ENCODE assay signal across 25 cellular contexts in genomic region chr18:9604348-9604747, GRCh38. TPM values are rescaled to one million over a fixed set of nuclear protein-coding genes. Genes with fewer than 3 reads are reported as not detected.
DNase-seq lines count a peak whose midpoint lies in the region; ATAC-seq, FAIRE-seq and TF ChIP-seq lines count a peak whose summit lies in the region.
"Had no signal": no experiment of that assay in that cellular context is flagged by ENCODE, and none has a peak within 500 bp of the region (broad histone marks: within the 10 kb centered on the region; RNA-seq: fewer than 3 reads in every experiment).

No MANE protein-coding gene starts in this region.

- intact Hi-C loops in Right ventricle myocardium superior (cut with DNase I) (no loop called here), heart right ventricle (cut with DNase I) (no loop called here)

- no peak for TF ChIP-seq CTCF in heart right ventricle (IDR thresholded peaks at IDR 0.05)

- H3K27ac Mint-ChIP-seq in immature natural killer cell = peak overlapping the region in 1 of 6 donors; percentile 4
- H3K27ac Mint-ChIP-seq: CD4-positive, alpha-beta T cell had no signal

- no peak for TF ChIP-seq POLR2A in GM12891 (IDR thresholded peaks at IDR 0.05; ENCODE audit: low read depth, low read length)

- H3K36me3 ChIP-seq in heart right ventricle = peaks cover 0 to 19% (median 0%) of the 10 kb centered on the region in 9 donors

- H3K4me3 ChIP-seq in heart right ventricle = no peak overlapping the region
- H3K4me3 ChIP-seq: BLaER1 treated with 17β-estradiol and CSF1 and Interleukin-3, amounts not matched to agents 10 nM and 100 nM; MG63; SK-N-MC had no signal

- H3K4me1 Mint-ChIP-seq in immature natural killer cell = peaks cover 15 to 45% of the 10 kb centered on the region in 2 donors

- H3K27me3 ChIP-seq in heart right ventricle = no peaks in the 10 kb centered on the region
- H3K27me3 ChIP-seq: BLaER1 treated with 17β-estradiol and CSF1 and Interleukin-3, amounts not matched to agents 10 nM and 100 nM; MG63 had no signal

- no peak overlapping the region for H3K27ac ChIP-seq in heart right ventricle
- H3K27ac ChIP-seq: BLaER1 treated with 17β-estradiol and CSF1 and Interleukin-3, amounts not matched to agents 10 nM and 100 nM; RWPE1; SK-N-MC had no signal

- DNase-seq in Right ventricle myocardium superior = no peak
- no peak for DNase-seq in heart right ventricle
- peak; percentile 20 for DNase-seq in RPMI7951 (ENCODE audit: low read depth)
- peak; percentile 30 for DNase-seq in fibroblast of peridontal ligament (ENCODE audit: extremely low read depth)
- no peak for DNase-seq in cortex of kidney (lab: John Stamatoyannopoulos, UW)
- no peak for DNase-seq in GM12891 (ENCODE audit: insufficient read length, low spot score)
- DNase-seq in immature natural killer cell = no peak
- no peak for DNase-seq in MV-4-11 (lab: John Stamatoyannopoulos, UW)
- DNase-seq: CD4-positive, alpha-beta T cell; COR-L47; DMS53; GDM1; MG63; NCI-H1417; NCI-H1694 treated with DMSO at 0.1 percent for 48 hours; NCI-H2081; NCI-H2227 treated with DMSO at 0.1 percent for 48 hours; NCI-H526 treated with DMSO at 0.1 percent for 48 hours; SIG-M5 had no signal

- peaks cover 0 to 2% (median 0%) of the 10 kb centered on the region in 3 donors for H3K27me3 Mint-ChIP-seq in immature natural killer cell (ENCODE audit: low read depth in 3 of 3)
- H3K27me3 Mint-ChIP-seq: CD4-positive, alpha-beta T cell had no signal

- ATAC-seq in Right ventricle myocardium superior (ENCODE audit: poor library complexity) (peak; percentile 16), heart right ventricle (no peak)
- ATAC-seq: HCT116 had no signal

- no peak overlapping the region for H3K4me3 Mint-ChIP-seq in immature natural killer cell
- H3K4me3 Mint-ChIP-seq: CD4-positive, alpha-beta T cell had no signal

- FAIRE-seq in GM12891 (lab: Jason Lieb, UNC) = no peak
- FAIRE-seq: GM12892, H1 had no signal

- peaks cover 0 to 26% (median 14%) of the 10 kb centered on the region in 9 donors for H3K4me1 ChIP-seq in heart right ventricle

- 82 to 86% methylated on average over 2 of the region's 2 CpGs for WGBS in heart right ventricle, 2 donors

- H3K9me3 ChIP-seq in heart right ventricle = peaks cover 0 to 26% (median 16%) of the 10 kb centered on the region in 11 donors

- H3K9me3 Mint-ChIP-seq in immature natural killer cell = peaks cover 0 to 8% (median 1%) of the 10 kb centered on the region in 6 donors
- H3K9me3 Mint-ChIP-seq: CD4-positive, alpha-beta T cell had no signal

- peaks cover 5 to 9% (median 9%) of the 10 kb centered on the region in 3 donors for H3K36me3 Mint-ChIP-seq in immature natural killer cell

TF ChIP-seq in GM12891, 5 proteins besides CTCF, POLR2A, EP300 and RAD21:
- TF ChIP-seq POU2F2 (IDR thresholded peaks at IDR 0.05; ENCODE audit: low read depth, low read length) = no peak
- no peak for TF ChIP-seq PAX5 (IDR thresholded peaks at IDR 0.05; ENCODE audit: insufficient read depth, low read length, severe bottlenecking)
- no peak for TF ChIP-seq SPI1 (IDR thresholded peaks at IDR 0.05; ENCODE audit: low read depth, low read length)
- TF ChIP-seq TAF1 (IDR thresholded peaks at IDR 0.05; ENCODE audit: low read depth, low read length) = no peak
- no peak for TF ChIP-seq POLR2AphosphoS5 (IDR thresholded peaks at IDR 0.05; ENCODE audit: low read depth, low read length)

RNA-seq across cellular contexts. Expression of gene PPP4R1, which starts 10.0 kb away (rescaled TPM):
- total RNA-seq in Right ventricle myocardium superior (55.4 TPM), heart right ventricle (10 to 100 TPM; 56.8 to 87.4 (median 62.6) TPM)
- polyA plus RNA-seq in heart right ventricle (10 to 100 TPM; 24.7 to 25.5 TPM), immature natural killer cell (10 to 100 TPM; 12.0 to 17.0 (median 14.3) TPM)
- total RNA-seq in RPMI7951 (2014; rRNA removed; shearing (Covaris generic)) = 54.5 and 61.0 TPM in 2 replicates
- 14.3 TPM for polyA plus RNA-seq in GM12891 (2012; ENCODE audit: low read depth, missing spikeins)

Comparison
In these comparisons a context has a peak if more than half of its experiments do, and no peak if none do; other contexts are left out.
1. DNase-seq: peak in RPMI7951 (single experiment) and fibroblast of peridontal ligament (single experiment); none in Right ventricle myocardium superior (single experiment), heart right ventricle (0 of 2), cortex of kidney (single experiment), GM12891 (single experiment), immature natural killer cell (0 of 3) and MV-4-11 (single experiment).